In genomic region chr9:107755267-107755666, GRCh38 we compare ENCODE assay signal across 11 cellular contexts.
A peak's percentile ranks its signal among the peaks of the same experiment; 100 is the strongest.
DNase-seq lines count a peak whose midpoint lies in the region; ATAC-seq, FAIRE-seq and TF ChIP-seq lines count a peak whose summit lies in the region.
"Had no signal": no experiment of that assay in that cellular context is flagged by ENCODE, and none has a peak within 500 bp of the region (broad histone marks: within the 10 kb centered on the region; RNA-seq: fewer than 3 reads in every experiment).

No MANE protein-coding gene starts in this region.

- H3K27ac ChIP-seq in A673 (ENCODE audit: low read depth, low read length, poor library complexity, severe bottlenecking), result no peak overlapping the region
- H3K27ac ChIP-seq in keratinocyte (ENCODE audit: control insufficient read depth, insufficient read depth, low read length), result peak overlapping the region; percentile 4
- H3K27ac ChIP-seq: KMS-11 had no signal

- H4K20me1 ChIP-seq in keratinocyte (ENCODE audit: control insufficient read depth, extremely low read depth, insufficient read depth, low read length), result no peaks in the 10 kb centered on the region

- CTCF ChIA-PET in A673 (lab: Charles Lee) (interaction anchor here (0.6 kb wide), 1 partner anchor 261 kb away, joined by 3 read pairs; no protein-coding TSS in a partner anchor), GM10248 (lab: Yijun Ruan, JAX) (no interaction called here)

- H3K27me3 ChIP-seq in A673 (replicated peaks; ENCODE audit: insufficient read depth, low read depth, low read length, poor library complexity) (no peaks in the 10 kb centered on the region), keratinocyte (ENCODE audit: control insufficient read depth, extremely low read depth, insufficient read depth, low read length) (no peaks in the 10 kb centered on the region)

- no peak overlapping the region for H3K9ac ChIP-seq in keratinocyte (ENCODE audit: control insufficient read depth, extremely low read depth, insufficient read depth, low read length)
- H3K9ac ChIP-seq: KMS-11 had no signal

- DNase-seq in A673 (ENCODE audit: low spot score) (peak; percentile 39), astrocyte of the spinal cord (ENCODE audit: low read depth, low spot score) (peak; percentile 67), keratinocyte (ENCODE audit: low read depth, low spot score) (peak; percentile 84), GM10248 (ENCODE audit: extremely low spot score) (no peak), cerebellar nuclear complex (lab: John Stamatoyannopoulos, UW) (no peak), NCI-H1092 treated with DMSO at 0.1 percent for 48 hours (lab: John Stamatoyannopoulos, UW) (no peak)
- DNase-seq: AML-193; effector CD8-positive, alpha-beta T cell had no signal

- H3K36me3 ChIP-seq in A673 (ENCODE audit: insufficient read depth, low read length, poor library complexity, severe bottlenecking) (no peaks in the 10 kb centered on the region), keratinocyte (ENCODE audit: control insufficient read depth in 2 of 2, extremely low read depth in 1 of 2, insufficient read depth in 2 of 2, low read length in 2 of 2) (no peaks in the 10 kb centered on the region)

- in situ Hi-C loops in astrocyte of the spinal cord (cut with HindIII; ENCODE audit: low sequenced_read_pairs), result no loop called here

- dilution Hi-C loops in keratinocyte (cut with MboI; ENCODE audit: extremely low pct_ligation_motif_present, low sequenced_read_pairs), result no loop called here

- no peaks in the 10 kb centered on the region for H3K9me1 ChIP-seq in keratinocyte (ENCODE audit: control insufficient read depth, extremely low read depth, insufficient read depth, low read length)

- H3K4me2 ChIP-seq in keratinocyte (ENCODE audit: control insufficient read depth, extremely low read depth, insufficient read depth, low read depth, low read length), result peak overlapping the region; percentile 56
- H3K4me2 ChIP-seq: KMS-11 had no signal

- H3K4me1 ChIP-seq in A673 (ENCODE audit: insufficient read depth, low read length, poor library complexity, severe bottlenecking) (no peaks in the 10 kb centered on the region), keratinocyte (ENCODE audit: control insufficient read depth, extremely low read depth, insufficient read depth, low read length) (peaks cover 39% of the 10 kb centered on the region)

- no peaks in the 10 kb centered on the region for H3K79me2 ChIP-seq in keratinocyte (ENCODE audit: control insufficient read depth, insufficient read depth, low read length)

- H3K4me3 ChIP-seq in A673 (ENCODE audit: low read depth, low read length, poor library complexity, severe bottlenecking), result no peak overlapping the region
- H3K4me3 ChIP-seq in astrocyte of the spinal cord (ENCODE audit: low read depth, low read length), result no peak overlapping the region
- H3K4me3 ChIP-seq in keratinocyte (ENCODE audit: control insufficient read depth in 2 of 3, extremely low read depth in 1 of 3, insufficient read depth in 2 of 3, low read depth in 1 of 3, low read length in 3 of 3), result no peak overlapping the region

- no peak for ATAC-seq in HG03135 (IDR thresholded peaks at IDR 0.05; ENCODE audit: unreplicated experiment)

- TF ChIP-seq RAD21 in Ishikawa (IDR thresholded peaks at IDR 0.05; ENCODE audit: low read depth), result no peak

- TF ChIP-seq CTCF in A673 (conservative IDR thresholded peaks at IDR 0.05; ENCODE audit: low read depth, low read length), result no peak
- no peak for TF ChIP-seq CTCF in astrocyte of the spinal cord (IDR thresholded peaks at IDR 0.05; ENCODE audit: low read depth, low read length)
- no peak for TF ChIP-seq CTCF in keratinocyte (optimal IDR thresholded peaks at IDR 0.05 in 1 of 3, IDR thresholded peaks at IDR 0.05 in 1 of 3, conservative IDR thresholded peaks at IDR 0.05 in 1 of 3; ENCODE audit: extremely low read depth in 1 of 3, insufficient read depth in 2 of 3, low read length in 3 of 3)
- no peak for TF ChIP-seq CTCF in GM10248 (IDR thresholded peaks at IDR 0.05; ENCODE audit: control extremely low read depth, extremely low read depth, low read depth, missing control alignments)

- no peak for TF ChIP-seq EP300 in Ishikawa (IDR thresholded peaks at IDR 0.05; ENCODE audit: borderline replicate concordance)

- POLR2A ChIA-PET in A673 (lab: Charles Lee; ENCODE audit: low non-redundant PET) (no interaction called here), GM10248 (lab: Yijun Ruan, JAX) (no interaction called here)

- BruUV-seq in A673 (replicated peaks; lab: Mats Ljungman, UMichigan), result no TSS peak

- H3K9me3 ChIP-seq in A673 (ENCODE audit: low read depth, low read length, poor library complexity, severe bottlenecking) (no peaks in the 10 kb centered on the region), keratinocyte (ENCODE audit: control insufficient read depth, low read depth, low read length) (no peaks in the 10 kb centered on the region)

- intact Hi-C loops in A673 (cut with micrococcal nuclease; ENCODE audit: unreplicated experiment), result no loop called here

- peak; percentile 86 for FAIRE-seq in keratinocyte (lab: Jason Lieb, UNC)

- no peak overlapping the region for H2AFZ ChIP-seq in keratinocyte (ENCODE audit: control insufficient read depth, low read length)

TF ChIP-seq in Ishikawa, 13 proteins besides CTCF, POLR2A, EP300 and RAD21:
- TF ChIP-seq TEAD4 (IDR thresholded peaks at IDR 0.05) (peak; percentile 5; the same call in 1 of the 2 replicates), NFIC (IDR thresholded peaks at IDR 0.05) (no peak)

Comparison
In these comparisons a context has a peak if more than half of its experiments do, and no peak if none do; other contexts are left out.
1. DNase-seq: peak in A673 (single experiment), astrocyte of the spinal cord (single experiment) and keratinocyte (single experiment); none in GM10248 (single experiment), cerebellar nuclear complex (0 of 2) and NCI-H1092 treated with DMSO at 0.1 percent for 48 hours (single experiment).